1 cellular context compared by ENCODE assay signal in genomic region chr18:50654658-50655550, GRCh38.
TF ChIP-seq lines count a peak whose summit lies in the region.

No MANE protein-coding gene starts in this region.

TF ChIP-seq in WTC11, 78 proteins besides CTCF, POLR2A, EP300 and RAD21 (continued from another document):
- TF ChIP-seq E2F1 (CRISPR knock-in tag; IDR thresholded peaks at IDR 0.05) = no peak
- no peak for TF ChIP-seq TEAD1 (CRISPR knock-in tag; IDR thresholded peaks at IDR 0.05)
- TF ChIP-seq NFYB (CRISPR knock-in tag; conservative IDR thresholded peaks at IDR 0.05; ENCODE audit: low read depth) = no peak
- TF ChIP-seq ZNF263 (CRISPR knock-in tag; IDR thresholded peaks at IDR 0.05; ENCODE audit: low read depth) = no peak
- no peak for TF ChIP-seq JAZF1 (CRISPR knock-in tag; IDR thresholded peaks at IDR 0.05)
- TF ChIP-seq ATF6 (CRISPR knock-in tag; IDR thresholded peaks at IDR 0.05) = no peak
- no peak for TF ChIP-seq ZNF512 (CRISPR knock-in tag; IDR thresholded peaks at IDR 0.05; ENCODE audit: borderline replicate concordance)
- no peak for TF ChIP-seq TP53 (CRISPR knock-in tag; IDR thresholded peaks at IDR 0.05)
- no peak for TF ChIP-seq E2F4 (CRISPR knock-in tag; IDR thresholded peaks at IDR 0.05; ENCODE audit: borderline replicate concordance, low read depth)
- TF ChIP-seq RORB (CRISPR knock-in tag; IDR thresholded peaks at IDR 0.05) = no peak
- no peak for TF ChIP-seq NR2C2 (CRISPR knock-in tag; IDR thresholded peaks at IDR 0.05)
- TF ChIP-seq SP1 (CRISPR knock-in tag; conservative IDR thresholded peaks at IDR 0.05) = no peak
